In genomic region chr19:21260164-21260847, GRCh38 we compare ENCODE assay signal across 7 cellular contexts.
"Had no signal": no experiment of that assay in that cellular context is flagged by ENCODE, and none has a peak within 500 bp of the region (broad histone marks: within the 10 kb centered on the region; RNA-seq: fewer than 3 reads in every experiment).

No MANE protein-coding gene starts in this region.

- FAIRE-seq: HTR-8/SVneo, K562 had no signal

- ATAC-seq: K562 had no signal

- H3K27me3 Mint-ChIP-seq: IgD-negative memory B cell had no signal

- H3K4me1 Mint-ChIP-seq: IgD-negative memory B cell had no signal

- DNase-seq: IMR-90, KBM-7, KG1 had no signal

- H3K27ac Mint-ChIP-seq: IgD-negative memory B cell had no signal

- H3K4me3 ChIP-seq: K562 had no signal

- H3K27ac ChIP-seq: HL-60 had no signal

- H3K36me3 Mint-ChIP-seq: IgD-negative memory B cell had no signal
